In genomic region chr7:158865462-158865922, GRCh38 we compare ENCODE assay signal across 11 cellular contexts. TPM values are rescaled to one million over a fixed set of nuclear protein-coding genes. Genes with fewer than 3 reads are reported as not detected.
DNase-seq lines count a peak whose midpoint lies in the region; ATAC-seq, FAIRE-seq and TF ChIP-seq lines count a peak whose summit lies in the region.
"Had no signal": no experiment of that assay in that cellular context is flagged by ENCODE, and none has a peak within 500 bp of the region (broad histone marks: within the 10 kb centered on the region; RNA-seq: fewer than 3 reads in every experiment).

No MANE protein-coding gene starts in this region.

- peaks cover 2% of the 10 kb centered on the region for H3K36me3 Mint-ChIP-seq in CD8-positive, alpha-beta T cell
- peaks cover 18% of the 10 kb centered on the region for H3K36me3 Mint-ChIP-seq in activated T-helper 17 cell treated with anti-CD3 and anti-CD28 coated beads, Interleukin-2, amount 50 U/mL, for 72 hours (ENCODE audit: low read depth)
- H3K36me3 Mint-ChIP-seq in mesothelial cell of epicardium, result no peaks in the 10 kb centered on the region

- H3K4me1 Mint-ChIP-seq in CD8-positive, alpha-beta T cell (ENCODE audit: low read depth), result peaks cover 40% of the 10 kb centered on the region
- peaks cover 22% of the 10 kb centered on the region for H3K4me1 Mint-ChIP-seq in activated T-helper 17 cell treated with anti-CD3 and anti-CD28 coated beads, Interleukin-2, amount 50 U/mL, for 72 hours
- peaks cover 33% of the 10 kb centered on the region for H3K4me1 Mint-ChIP-seq in mesothelial cell of epicardium

- no peak for FAIRE-seq in HTR-8/SVneo (lab: Jason Lieb, UNC)
- FAIRE-seq: TTC549 had no signal

- no TSS peak for BruUV-seq in PC-3 (replicated peaks; lab: Mats Ljungman, UMichigan)

- H3K27me3 ChIP-seq in CD8-positive, alpha-beta T cell (ENCODE audit: insufficient read depth, low read length), result no peaks in the 10 kb centered on the region
- H3K27me3 ChIP-seq in PC-3 (ENCODE audit: low read length), result no peaks in the 10 kb centered on the region
- H3K27me3 ChIP-seq: ascending aorta had no signal

- H3K36me3 ChIP-seq in CD8-positive, alpha-beta T cell (ENCODE audit: insufficient read depth, low read length), result no peaks in the 10 kb centered on the region
- H3K36me3 ChIP-seq in PC-3 (ENCODE audit: low read depth, low read length), result no peaks in the 10 kb centered on the region
- H3K36me3 ChIP-seq: ascending aorta had no signal

- CTCF ChIA-PET in CD8-positive, alpha-beta T cell (lab: Charles Lee), result no interaction called here
- CTCF ChIA-PET in PC-3 (lab: Charles Lee), result no interaction called here

- DNase-seq in CD8-positive, alpha-beta T cell, result no peak
- DNase-seq in HTR-8/SVneo (ENCODE audit: insufficient read length, low spot score), result peak; percentile 46
- no peak for DNase-seq in mesothelial cell of epicardium (ENCODE audit: low spot score in 2 of 2, unreplicated experiment in 2 of 2)
- DNase-seq in PC-3, result no peak
- DNase-seq in NCI-H774 (lab: John Stamatoyannopoulos, UW), result no peak

- H3K9me3 ChIP-seq in CD8-positive, alpha-beta T cell (ENCODE audit: low read length), result no peaks in the 10 kb centered on the region
- H3K9me3 ChIP-seq in PC-3 (ENCODE audit: low read length), result no peaks in the 10 kb centered on the region
- H3K9me3 ChIP-seq: ascending aorta had no signal

- no peaks in the 10 kb centered on the region for H3K9me3 Mint-ChIP-seq in CD8-positive, alpha-beta T cell
- no peaks in the 10 kb centered on the region for H3K9me3 Mint-ChIP-seq in activated T-helper 17 cell treated with anti-CD3 and anti-CD28 coated beads, Interleukin-2, amount 50 U/mL, for 72 hours
- H3K9me3 Mint-ChIP-seq in mesothelial cell of epicardium, result no peaks in the 10 kb centered on the region
- H3K9me3 Mint-ChIP-seq: neural crest cell had no signal

- no peaks in the 10 kb centered on the region for H3K27me3 Mint-ChIP-seq in CD8-positive, alpha-beta T cell (ENCODE audit: low read depth)
- no peaks in the 10 kb centered on the region for H3K27me3 Mint-ChIP-seq in activated T-helper 17 cell treated with anti-CD3 and anti-CD28 coated beads, Interleukin-2, amount 50 U/mL, for 72 hours
- no peaks in the 10 kb centered on the region for H3K27me3 Mint-ChIP-seq in mesothelial cell of epicardium (ENCODE audit: low read depth)

- no peak overlapping the region for H3K9ac ChIP-seq in PC-3 (ENCODE audit: low read length)

- H4K20me1 ChIP-seq in PC-3 (ENCODE audit: low read length), result no peaks in the 10 kb centered on the region

- ATAC-seq in CD8-positive, alpha-beta T cell, result no peak
- ATAC-seq in activated T-helper 17 cell treated with anti-CD3 and anti-CD28 coated beads, Interleukin-2, amount 50 U/mL, for 72 hours (replicated peaks), result no peak
- ATAC-seq in PC-3, result no peak
- ATAC-seq in HG02981 (IDR thresholded peaks at IDR 0.05; ENCODE audit: unreplicated experiment), result no peak
- no peak for ATAC-seq in GM18870 (IDR thresholded peaks at IDR 0.05; ENCODE audit: unreplicated experiment)

- no peaks in the 10 kb centered on the region for H3F3A ChIP-seq in PC-3 (ENCODE audit: low read length, unreplicated experiment)

- H3K9me2 ChIP-seq in PC-3 (replicated peaks; ENCODE audit: low read length), result no peaks in the 10 kb centered on the region

- no peak for TF ChIP-seq CTCF in CD8-positive, alpha-beta T cell (IDR thresholded peaks at IDR 0.05)
- TF ChIP-seq CTCF in mesothelial cell of epicardium (IDR thresholded peaks at IDR 0.05; ENCODE audit: unreplicated experiment) (no peak), PC-3 (conservative IDR thresholded peaks at IDR 0.05; ENCODE audit: low read depth, low read length) (no peak)

- H3K27ac Mint-ChIP-seq in CD8-positive, alpha-beta T cell, result peak overlapping the region; percentile 8
- peak overlapping the region; percentile 99 for H3K27ac Mint-ChIP-seq in activated T-helper 17 cell treated with anti-CD3 and anti-CD28 coated beads, Interleukin-2, amount 50 U/mL, for 72 hours
- H3K27ac Mint-ChIP-seq in mesothelial cell of epicardium, result peak overlapping the region; percentile 80

- no peak overlapping the region for H3K4me3 ChIP-seq in CD8-positive, alpha-beta T cell (ENCODE audit: low read depth, low read length)
- no peak overlapping the region for H3K4me3 ChIP-seq in PC-3 (ENCODE audit: low read length)
- H3K4me3 ChIP-seq: ascending aorta had no signal

- peaks cover 51% of the 10 kb centered on the region for H3K79me2 ChIP-seq in PC-3 (ENCODE audit: low read length)

- intact Hi-C loops in CD8-positive, alpha-beta T cell (cut with DNase I, micrococcal nuclease), result no loop called here
- intact Hi-C loops in PC-3 (cut with micrococcal nuclease), result no loop called here

- H2AFZ ChIP-seq in PC-3 (ENCODE audit: low read length), result no peak overlapping the region

- no peak overlapping the region for H3K4me2 ChIP-seq in PC-3 (ENCODE audit: low read length)

- POLR2A ChIA-PET in CD8-positive, alpha-beta T cell (lab: Charles Lee), result no interaction called here
- POLR2A ChIA-PET in PC-3 (lab: Charles Lee; ENCODE audit: unreplicated experiment), result no interaction called here

- H3K27ac ChIP-seq in CD8-positive, alpha-beta T cell (ENCODE audit: low read depth, low read length), result no peak overlapping the region
- no peak overlapping the region for H3K27ac ChIP-seq in PC-3 (ENCODE audit: low read length)

- H3K4me3 Mint-ChIP-seq in CD8-positive, alpha-beta T cell, result peak overlapping the region; percentile 45
- peak overlapping the region; percentile 98 for H3K4me3 Mint-ChIP-seq in activated T-helper 17 cell treated with anti-CD3 and anti-CD28 coated beads, Interleukin-2, amount 50 U/mL, for 72 hours
- peak overlapping the region; percentile 13 for H3K4me3 Mint-ChIP-seq in mesothelial cell of epicardium

- H3K4me1 ChIP-seq in CD8-positive, alpha-beta T cell (ENCODE audit: insufficient read depth, low read length), result peaks cover 9% of the 10 kb centered on the region
- H3K4me1 ChIP-seq in PC-3 (ENCODE audit: insufficient read depth, low read length), result peaks cover 19% of the 10 kb centered on the region

RNA-seq across cellular contexts. Expression of gene DYNC2I1, which starts 9.1 kb away (rescaled TPM):
- 10 to 100 TPM; 13.0 to 14.2 TPM for total RNA-seq in CD8-positive, alpha-beta T cell
- total RNA-seq in activated T-helper 17 cell treated with anti-CD3 and anti-CD28 coated beads, Interleukin-2, amount 50 U/mL, for 72 hours, result 10 to 100 TPM; 13.5 to 41.1 TPM
- total RNA-seq in mesothelial cell of epicardium (31.1 to 36.2 TPM (median 36.0 TPM) in 3 replicates), PC-3 (2014; rRNA removed) (12.2 and 18.8 TPM in 2 replicates)

RNA-seq across cellular contexts. Expression of gene ESYT2, which starts 36.2 kb away (rescaled TPM):
- 10 to 100 TPM; 76.8 to 84.4 TPM for total RNA-seq in CD8-positive, alpha-beta T cell
- 100 to 1,000 TPM in 1 of 2 donors, 10 to 100 TPM in 1; 63.0 to 119 TPM for total RNA-seq in activated T-helper 17 cell treated with anti-CD3 and anti-CD28 coated beads, Interleukin-2, amount 50 U/mL, for 72 hours
- total RNA-seq in mesothelial cell of epicardium (36.5 to 37.1 TPM (median 36.7 TPM) in 3 replicates), PC-3 (2014; rRNA removed) (76.1 and 78.0 TPM in 2 replicates)

Comparison
In these comparisons a context has a peak if more than half of its experiments do, and no peak if none do; other contexts are left out.
1. H3K27ac Mint-ChIP-seq: peak in every context shown above with its lines; median percentile 99 in activated T-helper 17 cell treated with anti-CD3 and anti-CD28 coated beads, Interleukin-2, amount 50 U/mL, for 72 hours; 80 in mesothelial cell of epicardium; 8 in CD8-positive, alpha-beta T cell.
2. H3K4me3 Mint-ChIP-seq: peak in every context shown above with its lines; median percentile 98 in activated T-helper 17 cell treated with anti-CD3 and anti-CD28 coated beads, Interleukin-2, amount 50 U/mL, for 72 hours; 45 in CD8-positive, alpha-beta T cell; 13 in mesothelial cell of epicardium.